Comparison of ENCODE assay signal across 1 cellular context in the genomic region with DNA sequence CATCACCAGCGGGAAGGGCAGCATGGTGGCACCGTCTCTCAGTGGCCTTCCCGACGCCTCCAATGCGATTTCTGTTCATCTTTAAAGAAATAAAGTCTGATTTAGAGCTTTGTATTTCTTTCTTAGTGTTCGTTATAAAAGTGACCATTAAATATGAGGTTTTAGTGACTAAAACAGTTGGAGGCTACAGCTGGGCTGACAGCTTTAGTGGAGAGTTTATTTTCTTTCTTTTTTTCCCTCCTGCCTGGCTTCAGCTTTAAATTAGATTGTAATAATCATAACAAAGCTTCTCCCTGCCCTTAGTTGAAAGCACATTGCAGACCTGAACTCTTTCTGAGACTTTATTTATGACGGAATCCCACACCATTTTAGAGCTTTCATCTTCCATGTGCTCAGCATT.
TF ChIP-seq lines count a peak whose summit lies in the region.

No MANE protein-coding gene starts in this region.

TF ChIP-seq in IMR-90, 13 proteins besides CTCF, POLR2A, EP300 and RAD21 (continued from another document):
- TF ChIP-seq, protein P1, sequence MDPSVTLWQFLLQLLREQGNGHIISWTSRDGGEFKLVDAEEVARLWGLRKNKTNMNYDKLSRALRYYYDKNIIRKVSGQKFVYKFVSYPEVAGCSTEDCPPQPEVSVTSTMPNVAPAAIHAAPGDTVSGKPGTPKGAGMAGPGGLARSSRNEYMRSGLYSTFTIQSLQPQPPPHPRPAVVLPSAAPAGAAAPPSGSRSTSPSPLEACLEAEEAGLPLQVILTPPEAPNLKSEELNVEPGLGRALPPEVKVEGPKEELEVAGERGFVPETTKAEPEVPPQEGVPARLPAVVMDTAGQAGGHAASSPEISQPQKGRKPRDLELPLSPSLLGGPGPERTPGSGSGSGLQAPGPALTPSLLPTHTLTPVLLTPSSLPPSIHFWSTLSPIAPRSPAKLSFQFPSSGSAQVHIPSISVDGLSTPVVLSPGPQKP (IDR thresholded peaks at IDR 0.05; ENCODE audit: borderline replicate concordance, low read depth, low read length) = no peak
